9 cellular contexts compared by ENCODE assay signal in the genomic region with DNA sequence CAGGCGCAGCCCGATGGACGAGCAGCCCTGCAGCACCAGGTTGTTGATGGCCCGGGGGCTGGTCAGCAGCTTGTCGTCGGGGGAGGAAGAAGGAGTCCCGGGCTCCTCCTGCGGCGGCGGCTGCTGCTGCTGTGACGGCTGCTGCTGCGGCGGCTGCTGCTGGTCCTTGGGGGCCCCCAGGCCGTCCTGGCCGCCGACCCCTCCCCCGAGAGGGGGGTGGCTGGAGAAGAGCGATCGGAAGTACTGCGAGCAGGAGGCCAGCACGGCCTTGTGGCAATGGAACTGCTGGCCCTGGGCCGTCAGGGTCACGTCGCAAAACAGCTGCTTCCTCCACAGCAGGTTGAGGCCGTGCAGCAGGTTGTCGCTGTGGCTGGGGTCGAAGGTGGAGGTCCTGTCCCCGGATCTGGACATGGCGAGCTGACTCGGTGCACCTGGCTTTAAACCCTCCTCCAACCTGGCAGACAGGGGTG. TPM values are rescaled to one million over a fixed set of nuclear protein-coding genes. Genes with fewer than 3 reads are reported as not detected.
A peak's percentile ranks its signal among the peaks of the same experiment; 100 is the strongest.
DNase-seq lines count a peak whose midpoint lies in the region; ATAC-seq and TF ChIP-seq lines count a peak whose summit lies in the region.
"Had no signal": no experiment of that assay in that cellular context is flagged by ENCODE, and none has a peak within 500 bp of the region (broad histone marks: within the 10 kb centered on the region; RNA-seq: fewer than 3 reads in every experiment).

No MANE protein-coding gene starts in this region.

- H3K27me3 Mint-ChIP-seq in brain = peaks cover 40% of the 10 kb centered on the region
- no peaks in the 10 kb centered on the region for H3K27me3 Mint-ChIP-seq in memory B cell
- peaks cover 77% of the 10 kb centered on the region for H3K27me3 Mint-ChIP-seq in MCF 10A (ENCODE audit: insufficient read depth, unreplicated experiment)

- no peak for TF ChIP-seq POLR2A in heart left ventricle (IDR thresholded peaks at IDR 0.05)
- TF ChIP-seq POLR2A in upper lobe of left lung (IDR thresholded peaks at IDR 0.05) = no peak

- POLR2A ChIA-PET in MCF 10A (lab: Yijun Ruan, JAX) = interaction anchor here (1.1 kb wide), 1 partner anchor 39 kb away, joined by 4 read pairs; no protein-coding TSS in a partner anchor

- BruUV-seq in MCF 10A (replicated peaks; lab: Mats Ljungman, UMichigan) = no TSS peak

- no peaks in the 10 kb centered on the region for H3K36me3 Mint-ChIP-seq in brain
- H3K36me3 Mint-ChIP-seq in memory B cell = no peaks in the 10 kb centered on the region
- H3K36me3 Mint-ChIP-seq in MCF 10A (ENCODE audit: insufficient read depth, unreplicated experiment) = no peaks in the 10 kb centered on the region

- H3K27ac ChIP-seq in heart left ventricle = no peak overlapping the region
- no peak overlapping the region for H3K27ac ChIP-seq in upper lobe of left lung

- DNase-seq in heart left ventricle = peak in 2 of 5 donors; percentile 6 to 51
- no peak for DNase-seq in Right ventricle myocardium inferior (ENCODE audit: missing footprints)
- DNase-seq in memory B cell (ENCODE audit: low spot score in 2 of 2) = peak in 1 of 2 donors; percentile 57
- peak in 1 of 2 donors; percentile 79 for DNase-seq in upper lobe of left lung
- DNase-seq in MCF 10A (ENCODE audit: unreplicated experiment) = no peak
- DNase-seq in midbrain (lab: John Stamatoyannopoulos, UW) = no peak

- peak in 1 of 4 donors; percentile 7 for ATAC-seq in heart left ventricle
- no peak for ATAC-seq in Right ventricle myocardium inferior
- ATAC-seq in memory B cell (ENCODE audit: low read depth) = peak; percentile 17
- peak; percentile 20 to 38 for ATAC-seq in upper lobe of left lung (ENCODE audit: low FRiP score in 2 of 2)
- no peak for ATAC-seq in GM19455 (IDR thresholded peaks at IDR 0.05; ENCODE audit: unreplicated experiment)

- H3K4me1 Mint-ChIP-seq in brain (peaks cover 47% of the 10 kb centered on the region), memory B cell (peaks cover 40% of the 10 kb centered on the region), MCF 10A (ENCODE audit: insufficient read depth, unreplicated experiment) (no peaks in the 10 kb centered on the region)

- TF ChIP-seq CTCF in heart left ventricle (IDR thresholded peaks at IDR 0.05) (no peak), brain (conservative IDR thresholded peaks at IDR 0.05) (no peak), upper lobe of left lung (IDR thresholded peaks at IDR 0.05) (no peak), MCF 10A (IDR thresholded peaks at IDR 0.05; ENCODE audit: unreplicated experiment) (no peak)

- H3K27ac Mint-ChIP-seq in brain = peak overlapping the region in 2 of 5 experiments; percentile 26 to 47
- peak overlapping the region; percentile 71 for H3K27ac Mint-ChIP-seq in memory B cell
- no peak overlapping the region for H3K27ac Mint-ChIP-seq in MCF 10A (ENCODE audit: low read depth, unreplicated experiment)

- WGBS in heart left ventricle, 4 donors = 0 to 2% (median 1%) methylated on average over 19 to 30 of the region's 30 CpGs
- 0% methylated on average over 1 to 30 of the region's 30 CpGs for WGBS in upper lobe of left lung, 2 donors

- H3K4me1 ChIP-seq in heart left ventricle (peaks cover 0 to 32% (median 12%) of the 10 kb centered on the region in 12 donors), upper lobe of left lung (peaks cover 10 to 31% (median 21%) of the 10 kb centered on the region in 4 donors)

- no peak for TF ChIP-seq EP300 in upper lobe of left lung (IDR thresholded peaks at IDR 0.05)

- H3K4me3 ChIP-seq in heart left ventricle (peak overlapping the region in 8 of 12 donors; percentile 1 to 52 (median 38)), upper lobe of left lung (peak overlapping the region in 2 of 4 donors; percentile 39 to 47)

- H3K9me3 Mint-ChIP-seq in brain (no peaks in the 10 kb centered on the region), memory B cell (no peaks in the 10 kb centered on the region), MCF 10A (ENCODE audit: unreplicated experiment) (no peaks in the 10 kb centered on the region)

- H3K36me3 ChIP-seq in heart left ventricle (no peaks in the 10 kb centered on the region), upper lobe of left lung (no peaks in the 10 kb centered on the region)

- intact Hi-C loops in heart left ventricle (cut with DNase I) = no loop called here
- intact Hi-C loops in Right ventricle myocardium inferior (cut with DNase I) = no loop called here
- intact Hi-C loops in MCF 10A (cut with micrococcal nuclease) = no loop called here

- H3K9me3 ChIP-seq in heart left ventricle (no peaks in the 10 kb centered on the region), upper lobe of left lung (no peaks in the 10 kb centered on the region)

- H3K27me3 ChIP-seq in heart left ventricle (peaks cover 18 to 66% (median 40%) of the 10 kb centered on the region in 9 donors), upper lobe of left lung (peaks cover 0 to 31% (median 22%) of the 10 kb centered on the region in 4 donors)

- CTCF ChIA-PET in MCF 10A (lab: Yijun Ruan, JAX) = interaction anchor here (1.4 kb wide), 1 partner anchor 8 kb away, joined by 7 read pairs; no protein-coding TSS in a partner anchor

- H3K4me3 Mint-ChIP-seq in brain (peak overlapping the region; percentile 58 to 90 (median 78)), memory B cell (peak overlapping the region; percentile 97), MCF 10A (ENCODE audit: unreplicated experiment) (no peak overlapping the region)

RNA-seq across cellular contexts. Expression of gene KLHL14, which starts 2.6 kb away (rescaled TPM):
- total RNA-seq in heart left ventricle = under 1 TPM in 5 of 9 donors, not detected in 4; 0.10 to 0.34 (median 0.16) TPM
- under 1 TPM; 0.07 to 0.08 TPM for polyA plus RNA-seq in heart left ventricle
- total RNA-seq in Right ventricle myocardium inferior = not detected
- 9.5 TPM for polyA plus RNA-seq in brain (ENCODE audit: insufficient read depth, low read depth, low replicate concordance)
- total RNA-seq in upper lobe of left lung = under 1 TPM in 3 of 6 donors, not detected in 3; 0.20 to 0.49 (median 0.44) TPM
- not detected in 2 replicates for total RNA-seq in MCF 10A (2022)
- total RNA-seq: lower leg skin had no signal

Comparison
In these comparisons a context has a peak if more than half of its experiments do, and no peak if none do; other contexts are left out.
1. ATAC-seq: peak in memory B cell (single experiment) and upper lobe of left lung (2 of 2); none in Right ventricle myocardium inferior (single experiment) and GM19455 (single experiment).